Comparison of ENCODE assay signal across 27 cellular contexts in genomic region chr3:181318321-181318720, GRCh38.
A peak's percentile ranks its signal among the peaks of the same experiment; 100 is the strongest.
DNase-seq lines count a peak whose midpoint lies in the region; ATAC-seq, FAIRE-seq and TF ChIP-seq lines count a peak whose summit lies in the region.
"Had no signal": no experiment of that assay in that cellular context is flagged by ENCODE, and none has a peak within 500 bp of the region (broad histone marks: within the 10 kb centered on the region; RNA-seq: fewer than 3 reads in every experiment).

No MANE protein-coding gene starts in this region.

- peaks cover 13 to 39% (median 28%) of the 10 kb centered on the region in 5 experiments for H3K9me3 Mint-ChIP-seq in brain
- peaks cover 16% of the 10 kb centered on the region for H3K9me3 Mint-ChIP-seq in neural crest cell

- no peaks in the 10 kb centered on the region for H3K9me2 ChIP-seq in DOHH2 (replicated peaks; ENCODE audit: control insufficient read depth, low read length)

- peak overlapping the region; percentile 50 for H3K27ac ChIP-seq in DOHH2 (ENCODE audit: low read depth, low read length)
- H3K27ac ChIP-seq: A549; BLaER1 treated with 17β-estradiol and CSF1 and Interleukin-3, amounts not matched to agents 10 nM and 100 nM had no signal

- H3K36me3 ChIP-seq in DOHH2 (ENCODE audit: control insufficient read depth, low read length), result no peaks in the 10 kb centered on the region
- H3K36me3 ChIP-seq in HAP-1 (replicated peaks), result no peaks in the 10 kb centered on the region
- H3K36me3 ChIP-seq: BE2C; BLaER1 treated with 17β-estradiol and CSF1 and Interleukin-3, amounts not matched to agents 10 nM and 100 nM had no signal

- H3K27ac Mint-ChIP-seq in brain (peak overlapping the region in 3 of 5 experiments; percentile 7 to 83 (median 7)), neural crest cell (ENCODE audit: unreplicated experiment) (peak overlapping the region; percentile 92)
- H3K27ac Mint-ChIP-seq: CD14-positive monocyte; CD4-positive, alpha-beta T cell; CD8-positive, alpha-beta memory T cell; GM23338; HFFc6 had no signal

- H3K36me3 Mint-ChIP-seq in brain (peaks cover 26% of the 10 kb centered on the region), neural crest cell (ENCODE audit: low read depth) (peaks cover 20% of the 10 kb centered on the region)
- H3K36me3 Mint-ChIP-seq: CD14-positive monocyte; CD8-positive, alpha-beta memory T cell had no signal

- no peaks in the 10 kb centered on the region for H3K79me2 ChIP-seq in DOHH2 (ENCODE audit: control insufficient read depth, low read length)

- ATAC-seq in HG03025 (IDR thresholded peaks at IDR 0.05; ENCODE audit: low FRiP score, unreplicated experiment) (no peak), HG03378 (IDR thresholded peaks at IDR 0.05; ENCODE audit: unreplicated experiment) (no peak)
- ATAC-seq: A549, GM23338, HCT116 had no signal

- H3K4me3 ChIP-seq in DOHH2 (ENCODE audit: low read length), result no peak overlapping the region
- no peak overlapping the region for H3K4me3 ChIP-seq in HAP-1
- H3K4me3 ChIP-seq: A549; BLaER1 treated with 17β-estradiol and CSF1 and Interleukin-3, amounts not matched to agents 10 nM and 100 nM; GM23338 had no signal

- H3K4me3 Mint-ChIP-seq in brain (no peak overlapping the region), neural crest cell (no peak overlapping the region)
- H3K4me3 Mint-ChIP-seq: CD14-positive monocyte; CD4-positive, alpha-beta T cell; CD8-positive, alpha-beta memory T cell; GM23338; HFFc6 had no signal

- H3K4me1 ChIP-seq in DOHH2 (ENCODE audit: control insufficient read depth, low read length) (peaks cover 38% of the 10 kb centered on the region), HAP-1 (no peaks in the 10 kb centered on the region)
- H3K4me1 ChIP-seq: A549 had no signal

- peaks cover 12% of the 10 kb centered on the region; the same call in 1 of the 2 replicates for H3F3A ChIP-seq in DOHH2 (ENCODE audit: control insufficient read depth, insufficient read depth)

- H3K27me3 Mint-ChIP-seq in brain, result no peaks in the 10 kb centered on the region
- H3K27me3 Mint-ChIP-seq in neural crest cell (ENCODE audit: low read depth), result no peaks in the 10 kb centered on the region
- H3K27me3 Mint-ChIP-seq: CD4-positive, alpha-beta T cell had no signal

- H3K4me2 ChIP-seq in DOHH2 (ENCODE audit: low read length), result peak overlapping the region; percentile 43
- H3K4me2 ChIP-seq: A549; BLaER1 treated with 17β-estradiol and CSF1 and Interleukin-3, amounts not matched to agents 10 nM and 100 nM; GM23338 had no signal

- H3K9me3 ChIP-seq in DOHH2 (ENCODE audit: control insufficient read depth, insufficient read depth, low read length) (no peaks in the 10 kb centered on the region), HAP-1 (no peaks in the 10 kb centered on the region)
- H3K9me3 ChIP-seq: A549; BE2C; BLaER1 treated with 17β-estradiol and CSF1 and Interleukin-3, amounts not matched to agents 10 nM and 100 nM had no signal

- no peaks in the 10 kb centered on the region for H3K27me3 ChIP-seq in DOHH2 (ENCODE audit: control insufficient read depth, low read length)
- peaks cover 24% of the 10 kb centered on the region for H3K27me3 ChIP-seq in HAP-1 (ENCODE audit: low read depth)
- H3K27me3 ChIP-seq: BE2C; BLaER1 treated with 17β-estradiol and CSF1 and Interleukin-3, amounts not matched to agents 10 nM and 100 nM had no signal

- H4K20me1 ChIP-seq in DOHH2 (ENCODE audit: control insufficient read depth, insufficient read depth, low read depth, low read length), result no peaks in the 10 kb centered on the region
- H4K20me1 ChIP-seq: BLaER1 treated with 17β-estradiol and CSF1 and Interleukin-3, amounts not matched to agents 10 nM and 100 nM had no signal

- FAIRE-seq in HTR-8/SVneo (lab: Jason Lieb, UNC), result peak; percentile 89
- FAIRE-seq: A549, D721Med, GM12891, GM18507, H54 had no signal

- DNase-seq in HTR-8/SVneo (ENCODE audit: insufficient read length, low spot score), result no peak
- no peak for DNase-seq in neural crest cell (ENCODE audit: low read depth, low spot score)
- DNase-seq in effector CD4-positive, alpha-beta T cell, result no peak
- no peak for DNase-seq in HAP-1 (ENCODE audit: low spot score in 2 of 2)
- DNase-seq: 8988T; ACHN; AML-193; BE2C; CD4-positive, alpha-beta T cell; CD8-positive, alpha-beta memory T cell; DMS 273 treated with DMSO at 0.1 percent for 48 hours; DMS79; GF-D8; HFFc6 had no signal

- H3K4me1 Mint-ChIP-seq in brain (peaks cover 36% of the 10 kb centered on the region), neural crest cell (peaks cover 22% of the 10 kb centered on the region)
- H3K4me1 Mint-ChIP-seq: CD14-positive monocyte; CD8-positive, alpha-beta memory T cell had no signal

- no peak for TF ChIP-seq CTCF in DOHH2 (IDR thresholded peaks at IDR 0.05; ENCODE audit: low read depth, low read length, poor library complexity, severe bottlenecking)
- no peak for TF ChIP-seq CTCF in brain (conservative IDR thresholded peaks at IDR 0.05)
- no peak for TF ChIP-seq CTCF in neural crest cell (conservative IDR thresholded peaks at IDR 0.05)

- in situ Hi-C loops in HAP-1 (cut with MboI; ENCODE audit: low sequenced_read_pairs), result no loop called here
